15 cellular contexts compared by ENCODE assay signal in the genomic region with DNA sequence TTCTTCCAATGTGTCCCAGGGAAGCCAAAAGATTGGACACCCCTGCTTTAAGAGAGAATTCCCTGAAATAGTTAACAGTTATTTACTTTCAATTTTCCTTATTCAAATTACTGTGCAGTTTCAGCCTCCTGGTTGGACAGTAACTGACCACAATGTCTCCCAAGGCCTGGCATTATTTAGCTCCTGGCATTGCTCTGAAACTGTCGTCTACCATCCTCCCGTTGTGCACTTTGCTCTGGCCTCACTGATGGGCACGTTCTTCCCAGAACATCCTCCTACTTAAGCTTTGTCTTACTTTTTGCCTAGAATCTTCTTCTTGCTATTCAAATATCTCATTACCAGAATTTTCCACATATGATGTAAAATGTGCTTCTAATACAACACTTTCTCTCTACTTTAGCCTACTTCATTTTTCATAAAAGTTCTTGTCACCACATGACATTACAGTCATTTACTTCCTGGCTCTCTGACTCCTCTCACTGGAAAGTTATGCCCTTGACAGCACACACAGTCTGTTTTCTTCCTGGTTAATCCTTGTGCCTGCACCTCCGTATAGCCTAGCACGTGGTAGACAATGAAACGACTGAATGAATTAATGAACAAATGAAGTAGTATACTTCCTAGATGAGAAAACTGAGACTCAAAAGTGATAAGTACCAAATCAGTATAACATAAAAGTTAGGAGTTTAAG. TPM values are rescaled to one million over a fixed set of nuclear protein-coding genes. Genes with fewer than 3 reads are reported as not detected.
A peak's percentile ranks its signal among the peaks of the same experiment; 100 is the strongest.
DNase-seq lines count a peak whose midpoint lies in the region; ATAC-seq, FAIRE-seq and TF ChIP-seq lines count a peak whose summit lies in the region.
"Not testable (repeated sequence)": the region's sequence is repeated elsewhere in the genome, so short reads cannot be mapped to it uniquely, and the experiment has no call there.
"Had no signal": no experiment of that assay in that cellular context is flagged by ENCODE, and none has a peak within 500 bp of the region (broad histone marks: within the 10 kb centered on the region; RNA-seq: fewer than 3 reads in every experiment).

No MANE protein-coding gene starts in this region.

- H3K4me1 ChIP-seq in DND-41 (ENCODE audit: insufficient read depth, low read length); lower lobe of right lung: not testable (repeated sequence)

- H3K9me3 ChIP-seq in DND-41 (ENCODE audit: insufficient read depth, low read length, severe bottlenecking); lower lobe of right lung: not testable (repeated sequence)

- not testable (repeated sequence) for H3K27me3 ChIP-seq in DND-41 (ENCODE audit: insufficient read depth, low read length, poor library complexity); lower lobe of right lung (ENCODE audit: low read depth)

- not testable (repeated sequence) for H3K4me3 ChIP-seq in DND-41 (ENCODE audit: low read depth in 1 of 2, low read length in 2 of 2); fibroblast of villous mesenchyme (ENCODE audit: low read depth, low read length); lower lobe of right lung

- intact Hi-C loops in activated CD4-positive, alpha-beta T cell treated with anti-CD3 and anti-CD28 coated beads for 36 hours (cut with DNase I, micrococcal nuclease); lower lobe of right lung (cut with DNase I): not testable (repeated sequence)

- H4K20me1 ChIP-seq in DND-41 (ENCODE audit: insufficient read depth, low read length), result not testable (repeated sequence)

- H3K27ac ChIP-seq in DND-41 (ENCODE audit: low read length); lower lobe of right lung: not testable (repeated sequence)

- DNase-seq in DND-41; HTR-8/SVneo (ENCODE audit: insufficient read length, low spot score); activated CD4-positive, alpha-beta T cell treated with anti-CD3 and anti-CD28 coated beads for 36 hours; chondrocyte (ENCODE audit: low spot score); lower lobe of right lung; stimulated activated naive CD8-positive, alpha-beta T cell treated with anti-CD3 and anti-CD28 coated beads, Interleukin-15, amount 100 ng/mL, for 72 hours: not testable (repeated sequence)
- DNase-seq in NCI-H82 (lab: John Stamatoyannopoulos, UW), result peak; percentile 26
- DNase-seq in fibroblast of villous mesenchyme (ENCODE audit: low read depth), result peak; percentile 8

- H3K36me3 ChIP-seq in DND-41 (ENCODE audit: insufficient read depth, low read length); lower lobe of right lung: not testable (repeated sequence)

- not testable (repeated sequence) for H3K36me3 Mint-ChIP-seq in activated CD4-positive, alpha-beta T cell treated with anti-CD3 and anti-CD28 coated beads for 36 hours (ENCODE audit: low read depth); chondrocyte (ENCODE audit: low read depth)

- H2AFZ ChIP-seq in DND-41 (ENCODE audit: low read depth, low read length), result not testable (repeated sequence)

- not testable (repeated sequence) for H3K9me3 Mint-ChIP-seq in activated CD4-positive, alpha-beta T cell treated with anti-CD3 and anti-CD28 coated beads for 36 hours (ENCODE audit: low read depth); chondrocyte (ENCODE audit: low read depth); stimulated activated naive CD8-positive, alpha-beta T cell treated with anti-CD3 and anti-CD28 coated beads, Interleukin-15, amount 100 ng/mL, for 72 hours

- not testable (repeated sequence) for H3K4me2 ChIP-seq in DND-41 (ENCODE audit: insufficient read depth, low read length)

- ATAC-seq in DND-41 (ENCODE audit: insufficient read depth, low read depth) (0 out of 3 replicates have a peak, but pooled peaks have one; percentile 31), lower lobe of right lung (peak; percentile 29 to 56)
- ATAC-seq in activated CD4-positive, alpha-beta T cell treated with anti-CD3 and anti-CD28 coated beads for 36 hours, result peak; percentile 66
- peak; percentile 54 for ATAC-seq in stimulated activated naive CD8-positive, alpha-beta T cell treated with anti-CD3 and anti-CD28 coated beads, Interleukin-15, amount 100 ng/mL, for 72 hours

- H3K27ac Mint-ChIP-seq in activated CD4-positive, alpha-beta T cell treated with anti-CD3 and anti-CD28 coated beads for 36 hours; chondrocyte (ENCODE audit: unreplicated experiment): not testable (repeated sequence)
- peak overlapping the region in 1 of 2 donors; percentile 74 for H3K27ac Mint-ChIP-seq in stimulated activated naive CD8-positive, alpha-beta T cell treated with anti-CD3 and anti-CD28 coated beads, Interleukin-15, amount 100 ng/mL, for 72 hours

- peak; percentile 13 for FAIRE-seq in HTR-8/SVneo (lab: Jason Lieb, UNC)

- not testable (repeated sequence) for H3K79me2 ChIP-seq in DND-41 (ENCODE audit: insufficient read depth, low read length)

- not testable (repeated sequence) for H3K4me1 Mint-ChIP-seq in activated CD4-positive, alpha-beta T cell treated with anti-CD3 and anti-CD28 coated beads for 36 hours; chondrocyte (ENCODE audit: low read depth); stimulated activated naive CD8-positive, alpha-beta T cell treated with anti-CD3 and anti-CD28 coated beads, Interleukin-15, amount 100 ng/mL, for 72 hours

- TF ChIP-seq CTCF in DND-41 (IDR thresholded peaks at IDR 0.05; ENCODE audit: borderline replicate concordance, extremely low read depth, low read length, poor library complexity, severe bottlenecking); fibroblast of villous mesenchyme (IDR thresholded peaks at IDR 0.05; ENCODE audit: insufficient read depth, low read depth, low read length); lower lobe of right lung (IDR thresholded peaks at IDR 0.05): not testable (repeated sequence)
- peak; percentile 52 for TF ChIP-seq CTCF in chondrocyte (IDR thresholded peaks at IDR 0.05)

- H3K9ac ChIP-seq in DND-41 (ENCODE audit: low read depth, low read length), result not testable (repeated sequence)

- not testable (repeated sequence) for H3K27me3 Mint-ChIP-seq in activated CD4-positive, alpha-beta T cell treated with anti-CD3 and anti-CD28 coated beads for 36 hours; chondrocyte (ENCODE audit: low read depth); stimulated activated naive CD8-positive, alpha-beta T cell treated with anti-CD3 and anti-CD28 coated beads, Interleukin-15, amount 100 ng/mL, for 72 hours

- POLR2A ChIA-PET in activated CD4-positive, alpha-beta T cell treated with anti-CD3 and anti-CD28 coated beads for 36 hours (lab: Charles Lee), result not testable (repeated sequence)

- CTCF ChIA-PET in activated CD4-positive, alpha-beta T cell treated with anti-CD3 and anti-CD28 coated beads for 36 hours (lab: Charles Lee), result not testable (repeated sequence)

- H3K4me3 Mint-ChIP-seq in activated CD4-positive, alpha-beta T cell treated with anti-CD3 and anti-CD28 coated beads for 36 hours; chondrocyte (ENCODE audit: unreplicated experiment); stimulated activated naive CD8-positive, alpha-beta T cell treated with anti-CD3 and anti-CD28 coated beads, Interleukin-15, amount 100 ng/mL, for 72 hours: not testable (repeated sequence)

RNA-seq across cellular contexts. Expression of a gene that starts 37.5 kb away (rescaled TPM):
- total RNA-seq in activated CD4-positive, alpha-beta T cell treated with anti-CD3 and anti-CD28 coated beads for 36 hours, result not detected
- total RNA-seq in chondrocyte (not detected in 3 replicates), fibroblast of villous mesenchyme (not detected in 2 replicates), lower lobe of right lung (not detected)
- total RNA-seq: cardiac muscle cell; CD4-positive, CD25-positive, alpha-beta regulatory T cell; kidney epithelial cell; NCI-H460; psoas muscle; temporal lobe; urinary bladder had no signal
